In genomic region chr5:59548807-59549357, GRCh38 we compare ENCODE assay signal across 1 cellular context.
TF ChIP-seq lines count a peak whose summit lies in the region.

No MANE protein-coding gene starts in this region.

TF ChIP-seq in HEK293, 187 proteins besides CTCF, POLR2A, EP300 and RAD21 (continued from another document):
- TF ChIP-seq ZSCAN23 (tag by site-specific recombination; IDR thresholded peaks at IDR 0.05) (no peak), PRDM6 (tag by site-specific recombination; IDR thresholded peaks at IDR 0.05) (peak; percentile 96), KLF17 (tag by site-specific recombination; IDR thresholded peaks at IDR 0.05) (no peak), WT1 (tag by site-specific recombination; IDR thresholded peaks at IDR 0.05) (peak; percentile 20; the same call in 1 of the 2 replicates), PRDM10 (tag by site-specific recombination; IDR thresholded peaks at IDR 0.05) (peak; percentile 69), ZNF623 (tag by site-specific recombination; IDR thresholded peaks at IDR 0.05) (no peak), BCL11A (tag by site-specific recombination; IDR thresholded peaks at IDR 0.05; ENCODE audit: low read depth) (no peak), ZNF335 (tag by site-specific recombination; conservative IDR thresholded peaks at IDR 0.05) (peak; percentile 30; the same call in 1 of the 2 replicates)
